ENCODE assay signal across 1 cellular context in the genomic region with DNA sequence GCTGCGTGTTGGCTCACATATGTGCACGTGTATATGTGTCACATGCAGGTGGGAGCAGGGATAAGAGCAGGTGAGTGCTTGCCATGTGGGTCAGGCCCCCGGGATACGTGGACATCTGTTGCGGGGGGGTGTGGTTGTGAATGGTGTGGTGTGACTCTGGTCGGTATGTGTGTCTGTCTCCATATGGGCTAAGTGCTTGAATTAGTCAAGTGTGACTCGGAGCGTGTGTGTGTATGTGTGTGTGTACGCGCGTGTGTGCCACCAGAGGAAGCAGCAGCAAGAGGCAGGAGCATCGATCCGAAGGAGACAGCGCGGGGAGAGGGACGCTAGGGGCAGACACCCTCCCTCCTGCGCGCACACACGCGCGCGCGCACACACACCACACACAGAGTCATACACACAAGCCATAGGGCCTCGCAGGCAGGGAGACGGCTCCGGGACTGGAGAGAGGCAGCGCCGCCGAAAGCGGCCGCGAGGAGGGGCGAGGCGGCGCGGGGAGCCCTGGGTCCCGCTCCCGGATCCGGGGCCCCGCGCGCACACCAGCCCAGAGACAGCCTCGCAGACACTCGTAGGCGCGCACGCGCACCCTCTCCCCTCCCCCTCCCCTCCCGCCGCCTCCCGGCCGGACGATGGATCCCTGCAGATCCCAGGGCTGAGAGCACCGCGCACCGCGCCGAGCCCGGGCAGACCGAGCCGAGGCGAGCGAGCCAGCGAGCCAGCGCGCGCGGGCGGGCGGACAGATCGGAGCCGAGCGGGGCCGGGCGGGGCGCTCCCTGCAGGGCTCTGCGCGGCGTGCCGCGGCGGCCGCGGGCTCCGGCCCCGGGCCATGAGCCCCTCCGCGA.
TF ChIP-seq lines count a peak whose summit lies in the region.

A gene (plus strand): TSS at position 597 of the 842 bp plus-strand sequence. CDS start 1,171 bp downstream, outside the sequence.

TF ChIP-seq in GM23338, 12 proteins besides CTCF, POLR2A, EP300 and RAD21 (continued from another document):
- TF ChIP-seq, protein P1, sequence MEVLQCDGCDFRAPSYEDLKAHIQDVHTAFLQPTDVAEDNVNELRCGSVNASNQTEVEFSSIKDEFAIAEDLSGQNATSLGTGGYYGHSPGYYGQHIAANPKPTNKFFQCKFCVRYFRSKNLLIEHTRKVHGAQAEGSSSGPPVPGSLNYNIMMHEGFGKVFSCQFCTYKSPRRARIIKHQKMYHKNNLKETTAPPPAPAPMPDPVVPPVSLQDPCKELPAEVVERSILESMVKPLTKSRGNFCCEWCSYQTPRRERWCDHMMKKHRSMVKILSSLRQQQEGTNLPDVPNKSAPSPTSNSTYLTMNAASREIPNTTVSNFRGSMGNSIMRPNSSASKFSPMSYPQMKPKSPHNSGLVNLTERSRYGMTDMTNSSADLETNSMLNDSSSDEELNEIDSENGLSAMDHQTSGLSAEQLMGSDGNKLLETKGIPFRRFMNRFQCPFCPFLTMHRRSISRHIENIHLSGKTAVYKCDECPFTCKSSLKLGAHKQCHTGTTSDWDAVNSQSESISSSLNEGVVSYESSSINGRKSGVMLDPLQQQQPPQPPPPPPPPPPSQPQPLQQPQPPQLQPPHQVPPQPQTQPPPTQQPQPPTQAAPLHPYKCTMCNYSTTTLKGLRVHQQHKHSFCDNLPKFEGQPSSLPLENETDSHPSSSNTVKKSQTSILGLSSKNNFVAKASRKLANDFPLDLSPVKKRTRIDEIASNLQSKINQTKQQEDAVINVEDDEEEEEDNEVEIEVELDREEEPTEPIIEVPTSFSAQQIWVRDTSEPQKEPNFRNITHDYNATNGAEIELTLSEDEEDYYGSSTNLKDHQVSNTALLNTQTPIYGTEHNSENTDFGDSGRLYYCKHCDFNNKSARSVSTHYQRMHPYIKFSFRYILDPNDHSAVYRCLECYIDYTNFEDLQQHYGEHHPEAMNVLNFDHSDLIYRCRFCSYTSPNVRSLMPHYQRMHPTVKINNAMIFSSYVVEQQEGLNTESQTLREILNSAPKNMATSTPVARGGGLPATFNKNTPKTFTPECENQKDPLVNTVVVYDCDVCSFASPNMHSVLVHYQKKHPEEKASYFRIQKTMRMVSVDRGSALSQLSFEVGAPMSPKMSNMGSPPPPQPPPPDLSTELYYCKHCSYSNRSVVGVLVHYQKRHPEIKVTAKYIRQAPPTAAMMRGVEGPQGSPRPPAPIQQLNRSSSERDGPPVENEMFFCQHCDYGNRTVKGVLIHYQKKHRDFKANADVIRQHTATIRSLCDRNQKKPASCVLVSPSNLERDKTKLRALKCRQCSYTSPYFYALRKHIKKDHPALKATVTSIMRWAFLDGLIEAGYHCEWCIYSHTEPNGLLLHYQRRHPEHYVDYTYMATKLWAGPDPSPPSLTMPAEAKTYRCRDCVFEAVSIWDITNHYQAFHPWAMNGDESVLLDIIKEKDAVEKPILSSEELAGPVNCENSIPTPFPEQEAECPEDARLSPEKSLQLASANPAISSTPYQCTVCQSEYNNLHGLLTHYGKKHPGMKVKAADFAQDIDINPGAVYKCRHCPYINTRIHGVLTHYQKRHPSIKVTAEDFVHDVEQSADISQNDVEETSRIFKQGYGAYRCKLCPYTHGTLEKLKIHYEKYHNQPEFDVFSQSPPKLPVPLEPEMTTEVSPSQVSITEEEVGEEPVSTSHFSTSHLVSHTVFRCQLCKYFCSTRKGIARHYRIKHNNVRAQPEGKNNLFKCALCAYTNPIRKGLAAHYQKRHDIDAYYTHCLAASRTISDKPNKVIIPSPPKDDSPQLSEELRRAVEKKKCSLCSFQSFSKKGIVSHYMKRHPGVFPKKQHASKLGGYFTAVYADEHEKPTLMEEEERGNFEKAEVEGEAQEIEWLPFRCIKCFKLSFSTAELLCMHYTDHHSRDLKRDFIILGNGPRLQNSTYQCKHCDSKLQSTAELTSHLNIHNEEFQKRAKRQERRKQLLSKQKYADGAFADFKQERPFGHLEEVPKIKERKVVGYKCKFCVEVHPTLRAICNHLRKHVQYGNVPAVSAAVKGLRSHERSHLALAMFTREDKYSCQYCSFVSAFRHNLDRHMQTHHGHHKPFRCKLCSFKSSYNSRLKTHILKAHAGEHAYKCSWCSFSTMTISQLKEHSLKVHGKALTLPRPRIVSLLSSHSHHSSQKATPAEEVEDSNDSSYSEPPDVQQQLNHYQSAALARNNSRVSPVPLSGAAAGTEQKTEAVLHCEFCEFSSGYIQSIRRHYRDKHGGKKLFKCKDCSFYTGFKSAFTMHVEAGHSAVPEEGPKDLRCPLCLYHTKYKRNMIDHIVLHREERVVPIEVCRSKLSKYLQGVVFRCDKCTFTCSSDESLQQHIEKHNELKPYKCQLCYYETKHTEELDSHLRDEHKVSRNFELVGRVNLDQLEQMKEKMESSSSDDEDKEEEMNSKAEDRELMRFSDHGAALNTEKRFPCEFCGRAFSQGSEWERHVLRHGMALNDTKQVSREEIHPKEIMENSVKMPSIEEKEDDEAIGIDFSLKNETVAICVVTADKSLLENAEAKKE (CRISPR knock-in tag; IDR thresholded peaks at IDR 0.05) = no peak
- TF ChIP-seq, protein P2, sequence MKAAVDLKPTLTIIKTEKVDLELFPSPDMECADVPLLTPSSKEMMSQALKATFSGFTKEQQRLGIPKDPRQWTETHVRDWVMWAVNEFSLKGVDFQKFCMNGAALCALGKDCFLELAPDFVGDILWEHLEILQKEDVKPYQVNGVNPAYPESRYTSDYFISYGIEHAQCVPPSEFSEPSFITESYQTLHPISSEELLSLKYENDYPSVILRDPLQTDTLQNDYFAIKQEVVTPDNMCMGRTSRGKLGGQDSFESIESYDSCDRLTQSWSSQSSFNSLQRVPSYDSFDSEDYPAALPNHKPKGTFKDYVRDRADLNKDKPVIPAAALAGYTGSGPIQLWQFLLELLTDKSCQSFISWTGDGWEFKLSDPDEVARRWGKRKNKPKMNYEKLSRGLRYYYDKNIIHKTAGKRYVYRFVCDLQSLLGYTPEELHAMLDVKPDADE (IDR thresholded peaks at IDR 0.05) = no peak
